Comparison of ENCODE assay signal across 10 cellular contexts in the genomic region with DNA sequence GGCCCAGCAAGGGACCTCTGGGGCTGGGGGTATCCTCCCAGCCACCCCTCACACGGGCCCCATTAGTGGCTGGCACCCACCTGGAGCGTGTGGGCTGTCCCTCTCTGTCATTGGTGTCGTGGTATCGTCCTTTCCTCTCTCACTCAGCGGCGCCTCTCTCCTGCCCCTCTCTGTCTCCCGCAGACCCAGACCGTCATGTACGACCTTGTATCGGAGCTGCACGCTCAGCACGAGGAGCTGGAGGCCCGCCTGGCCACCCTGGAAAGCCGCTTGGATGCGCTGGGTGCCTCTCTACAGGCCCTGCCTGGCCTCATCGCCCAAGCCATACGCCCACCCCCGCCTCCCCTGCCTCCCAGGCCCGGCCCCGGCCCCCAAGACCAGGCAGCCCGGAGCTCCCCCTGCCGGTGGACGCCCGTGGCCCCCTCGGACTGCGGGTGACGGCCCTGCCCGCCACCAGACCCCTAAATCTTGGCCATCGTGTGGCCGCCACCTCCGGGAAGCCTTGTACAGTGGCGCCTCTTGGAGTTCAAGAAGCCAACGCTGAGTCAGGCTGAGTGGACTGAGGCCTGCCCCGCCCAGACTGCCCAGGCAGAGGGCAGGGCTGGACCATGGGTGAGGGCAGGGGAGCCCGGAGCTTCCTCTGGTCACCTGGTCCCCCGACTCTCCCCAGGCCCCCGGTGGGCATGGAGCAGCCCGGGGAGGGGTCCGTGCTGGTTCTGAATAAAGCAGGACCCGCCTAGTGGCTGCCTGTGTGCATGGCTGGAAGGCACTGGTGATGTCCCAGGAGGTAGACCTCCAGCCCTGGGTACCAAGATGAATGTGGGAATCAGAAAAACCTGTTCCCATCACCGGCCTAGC. TPM values are rescaled to one million over a fixed set of nuclear protein-coding genes. Genes with fewer than 3 reads are reported as not detected.
DNase-seq lines count a peak whose midpoint lies in the region; ATAC-seq and TF ChIP-seq lines count a peak whose summit lies in the region.
"Had no signal": no experiment of that assay in that cellular context is flagged by ENCODE, and none has a peak within 500 bp of the region (broad histone marks: within the 10 kb centered on the region; RNA-seq: fewer than 3 reads in every experiment).

No MANE protein-coding gene starts in this region.

- TF ChIP-seq CTCF in GM12874 (IDR thresholded peaks at IDR 0.05; ENCODE audit: insufficient read depth, low read depth, low read length), result peak; percentile 58
- peak; percentile 17 for TF ChIP-seq CTCF in RWPE2 (IDR thresholded peaks at IDR 0.05; ENCODE audit: poor library complexity, severe bottlenecking)
- TF ChIP-seq CTCF in sigmoid colon (IDR thresholded peaks at IDR 0.05), result peak in 1 of 4 experiments; percentile 20

- H3K4me1 ChIP-seq in RWPE2 (ENCODE audit: insufficient read depth, poor library complexity, severe bottlenecking), result peaks cover 4% of the 10 kb centered on the region
- H3K4me1 ChIP-seq in sigmoid colon, result peaks cover 0 to 21% (median 19%) of the 10 kb centered on the region in 4 donors

- no peaks in the 10 kb centered on the region for H3K9me3 ChIP-seq in RWPE2 (ENCODE audit: severe bottlenecking)
- H3K9me3 ChIP-seq in sigmoid colon, result no peaks in the 10 kb centered on the region
- H3K9me3 ChIP-seq: SJSA1 had no signal

- no peaks in the 10 kb centered on the region for H3K27me3 ChIP-seq in RWPE2 (ENCODE audit: insufficient read depth, poor library complexity, severe bottlenecking)
- no peaks in the 10 kb centered on the region for H3K27me3 ChIP-seq in sigmoid colon

- TF ChIP-seq POLR2A in sigmoid colon (IDR thresholded peaks at IDR 0.05), result no peak

- no peak for TF ChIP-seq EP300 in sigmoid colon (IDR thresholded peaks at IDR 0.05)

- H3K36me3 ChIP-seq in RWPE2 (ENCODE audit: low read depth) (no peaks in the 10 kb centered on the region), sigmoid colon (no peaks in the 10 kb centered on the region)

- DNase-seq in A172 (ENCODE audit: low spot score), result peak; percentile 76
- no peak for DNase-seq in RWPE2 (ENCODE audit: low spot score)
- peak; percentile 66 for DNase-seq in iPS-NIHi11 (ENCODE audit: low spot score)
- no peak for DNase-seq in sigmoid colon
- DNase-seq in activated T-cell treated with anti-CD3 and anti-CD28 coated beads for 4 hours, result no peak
- no peak for DNase-seq in NCI-H128 (lab: John Stamatoyannopoulos, UW; ENCODE audit: unreplicated experiment)
- DNase-seq: COR-L47 had no signal

- 38 to 58% methylated on average over 41 of the region's 41 CpGs for WGBS in sigmoid colon, 2 donors

- intact Hi-C loops in sigmoid colon (cut with DNase I), result loop anchor here (1.0 to 2.0 kb wide), 3 partner anchors 51 to 139 kb away; a partner anchor contains a TSS

- H3K4me3 ChIP-seq in RWPE2 (ENCODE audit: severe bottlenecking) (no peak overlapping the region), sigmoid colon (no peak overlapping the region)
- H3K4me3 ChIP-seq: SJSA1 had no signal

- no peak overlapping the region for H3K27ac ChIP-seq in RWPE2 (ENCODE audit: poor library complexity, severe bottlenecking)
- H3K27ac ChIP-seq in sigmoid colon, result no peak overlapping the region
- H3K27ac ChIP-seq: SJSA1 had no signal

- ATAC-seq in RWPE2 (ENCODE audit: low read depth), result peak; percentile 31; the same call in 2 of the 3 replicates
- no peak for ATAC-seq in GM18873 (IDR thresholded peaks at IDR 0.05; ENCODE audit: low FRiP score, unreplicated experiment)

RNA-seq across cellular contexts. Expression of a gene that starts 9.8 kb away (rescaled TPM):
- 7.4 and 12.2 TPM in 2 replicates for total RNA-seq in A172 (2014; rRNA removed; shearing (Covaris generic))
- total RNA-seq in sigmoid colon, result 10 to 100 TPM; 34.5 to 54.2 (median 37.0) TPM
- 10 to 100 TPM; 22.2 to 44.2 (median 36.5) TPM for polyA plus RNA-seq in sigmoid colon

RNA-seq across cellular contexts. Expression of a gene that starts 31.3 kb away (rescaled TPM):
- total RNA-seq in A172 (2014; rRNA removed; shearing (Covaris generic)), result 0.14 TPM in 1 of 2 replicates, not detected in the other
- under 1 TPM in 2 of 4 donors, not detected in 2; 0.33 to 0.55 TPM for total RNA-seq in sigmoid colon
- under 1 TPM in 1 of 3 donors, not detected in 2; 0.17 TPM for polyA plus RNA-seq in sigmoid colon
- total RNA-seq: SJSA1 had no signal

Comparison
In these comparisons a context has a peak if more than half of its experiments do, and no peak if none do; other contexts are left out.
1. DNase-seq: peak in A172 (single experiment) and iPS-NIHi11 (single experiment); none in RWPE2 (single experiment), sigmoid colon (single experiment), activated T-cell treated with anti-CD3 and anti-CD28 coated beads for 4 hours (single experiment) and NCI-H128 (single experiment).